In genomic region chr11:86066606-86067229, GRCh38 we compare ENCODE assay signal across 8 cellular contexts. TPM values are rescaled to one million over a fixed set of nuclear protein-coding genes. Genes with fewer than 3 reads are reported as not detected.
A peak's percentile ranks its signal among the peaks of the same experiment; 100 is the strongest.
DNase-seq lines count a peak whose midpoint lies in the region; ATAC-seq and TF ChIP-seq lines count a peak whose summit lies in the region.

No MANE protein-coding gene starts in this region.

- dilution Hi-C loops in mammary epithelial cell (cut with HindIII; ENCODE audit: low sequenced_read_pairs) = loop anchor here (5.0 kb wide), 4 partner anchors 51 to 116 kb away; no protein-coding TSS in a partner anchor

- DNase-seq in heart left ventricle = no peak
- no peak for DNase-seq in left ventricle myocardium superior
- no peak for DNase-seq in mammary epithelial cell
- DNase-seq in mesendoderm = no peak
- DNase-seq in upper lobe of right lung = no peak
- no peak for DNase-seq in cerebellar cortex (ENCODE audit: low spot score)
- no peak for DNase-seq in NCI-H82 treated with DMSO at 0.1 percent for 48 hours (lab: John Stamatoyannopoulos, UW; ENCODE audit: unreplicated experiment)

- no peak overlapping the region for H2BK5ac ChIP-seq in mesendoderm (ENCODE audit: low read length)

- TF ChIP-seq CTCF in heart left ventricle (IDR thresholded peaks at IDR 0.05) (no peak), mammary epithelial cell (conservative IDR thresholded peaks at IDR 0.05 in 1 of 2, IDR thresholded peaks at IDR 0.05 in 1 of 2; ENCODE audit: extremely low read depth in 1 of 2, insufficient read depth in 1 of 2, low read depth in 1 of 2, low read length in 2 of 2) (no peak), upper lobe of right lung (IDR thresholded peaks at IDR 0.05) (no peak)

- H3K79me2 ChIP-seq in mammary epithelial cell (ENCODE audit: insufficient read depth, low read length) (peaks cover 73% of the 10 kb centered on the region), mesendoderm (ENCODE audit: control insufficient read depth, insufficient read depth, low read length) (peaks cover 55% of the 10 kb centered on the region)

- no peak overlapping the region for H4K5ac ChIP-seq in mesendoderm (ENCODE audit: low read length)

- H3K18ac ChIP-seq in mesendoderm (ENCODE audit: low read length) = peak overlapping the region; percentile 60

- H3K4me3 ChIP-seq in heart left ventricle = peak overlapping the region; percentile 72 to 99 (median 91)
- peak overlapping the region; percentile 74 to 90 (median 77) for H3K4me3 ChIP-seq in mammary epithelial cell (replicated peaks in 1 of 3; ENCODE audit: insufficient read depth in 1 of 3, low read depth in 2 of 3, low read length in 3 of 3)
- H3K4me3 ChIP-seq in mesendoderm (ENCODE audit: low read length) = peak overlapping the region; percentile 92
- peak overlapping the region; percentile 88 for H3K4me3 ChIP-seq in upper lobe of right lung

- no peak overlapping the region for H3K4ac ChIP-seq in mesendoderm (ENCODE audit: low read depth, low read length)

- no peaks in the 10 kb centered on the region for H3K27me3 ChIP-seq in heart left ventricle
- no peaks in the 10 kb centered on the region for H3K27me3 ChIP-seq in mammary epithelial cell (ENCODE audit: insufficient read depth, low read length)
- no peaks in the 10 kb centered on the region for H3K27me3 ChIP-seq in mesendoderm (ENCODE audit: insufficient read depth, low read length, poor library complexity)
- H3K27me3 ChIP-seq in upper lobe of right lung = no peaks in the 10 kb centered on the region

- intact Hi-C loops in heart left ventricle (cut with DNase I) = loop anchor here in 3 of 10 donors (5.0 kb wide), 2 partner anchors 111 to 126 kb away; no protein-coding TSS in a partner anchor
- intact Hi-C loops in left ventricle myocardium superior (cut with micrococcal nuclease) = loop anchor here (2.0 kb wide), 1 partner anchor 128 kb away; no protein-coding TSS in a partner anchor
- intact Hi-C loops in mammary epithelial cell (cut with micrococcal nuclease) = no loop called here
- intact Hi-C loops in upper lobe of right lung (cut with DNase I) = no loop called here

- H3K4me2 ChIP-seq in mammary epithelial cell (ENCODE audit: insufficient read depth, low read depth, low read length) = peak overlapping the region; percentile 90
- H3K4me2 ChIP-seq in mesendoderm (ENCODE audit: low read length) = peak overlapping the region; percentile 49

- no peak overlapping the region for H2AFZ ChIP-seq in mammary epithelial cell (ENCODE audit: low read depth, low read length)

- no peaks in the 10 kb centered on the region for H3K9me3 ChIP-seq in heart left ventricle
- no peaks in the 10 kb centered on the region for H3K9me3 ChIP-seq in mammary epithelial cell (replicated peaks; ENCODE audit: insufficient read depth, low read length)
- H3K9me3 ChIP-seq in upper lobe of right lung = no peaks in the 10 kb centered on the region

- no peak overlapping the region for H3K23ac ChIP-seq in mesendoderm (ENCODE audit: low read length)

- H4K8ac ChIP-seq in mesendoderm (ENCODE audit: low read depth, low read length) = no peak overlapping the region

- no TSS peak for BruUV-seq in mammary epithelial cell (replicated peaks; lab: Mats Ljungman, UMichigan)

- 1 to 3% (median 1%) methylated on average over 7 of the region's 7 CpGs for WGBS in heart left ventricle, 4 donors
- 0% methylated on average over 7 of the region's 7 CpGs for WGBS in mammary epithelial cell (ENCODE audit: low coverage, missing lambda C conversion rate)
- no CpG with 5 or more reads among the region's 7 CpGs for whole genome bisulfite sequencing in mesendoderm (ENCODE audit: extremely low coverage, insufficient coverage, low lambda C conversion rate)

- H3K9ac ChIP-seq in mammary epithelial cell (ENCODE audit: insufficient read depth, low read length) = peak overlapping the region; percentile 99
- H3K9ac ChIP-seq in mesendoderm (ENCODE audit: low read length) = peak overlapping the region; percentile 89

- CTCF ChIA-PET in mammary epithelial cell (lab: Charles Lee; ENCODE audit: low non-redundant PET) = interaction anchor here (1.1 kb wide), 1 partner anchor 152 kb away, joined by 3 read pairs; no protein-coding TSS in a partner anchor

- in situ Hi-C loops in mammary epithelial cell (cut with MboI; ENCODE audit: low sequenced_read_pairs in 2 of 2) = loop anchor here in 1 of 2 donors (5.0 kb wide), 1 partner anchor 106 kb away; no protein-coding TSS in a partner anchor

- H2BK120ac ChIP-seq in mesendoderm (ENCODE audit: low read depth, low read length) = no peak overlapping the region

- ATAC-seq in heart left ventricle = no peak
- no peak for ATAC-seq in left ventricle myocardium superior
- no peak for ATAC-seq in upper lobe of right lung
- no peak for ATAC-seq in HG03439 (IDR thresholded peaks at IDR 0.05; ENCODE audit: unreplicated experiment)

- H3K79me1 ChIP-seq in mesendoderm (ENCODE audit: low read length) = no peaks in the 10 kb centered on the region

- no peaks in the 10 kb centered on the region for H3K36me3 ChIP-seq in heart left ventricle
- no peaks in the 10 kb centered on the region for H3K36me3 ChIP-seq in mammary epithelial cell (ENCODE audit: insufficient read depth, low read length)
- no peaks in the 10 kb centered on the region for H3K36me3 ChIP-seq in mesendoderm (ENCODE audit: control insufficient read depth, insufficient read depth, low read length)
- H3K36me3 ChIP-seq in upper lobe of right lung = no peaks in the 10 kb centered on the region

- H2AK5ac ChIP-seq in mesendoderm (ENCODE audit: low read length) = no peak overlapping the region

- H2BK15ac ChIP-seq in mesendoderm (replicated peaks; ENCODE audit: low read depth) = no peak overlapping the region

- peak overlapping the region; percentile 98 for H3K56ac ChIP-seq in mesendoderm (ENCODE audit: low read length)

- H3K4me1 ChIP-seq in heart left ventricle = peaks cover 6 to 62% (median 53%) of the 10 kb centered on the region in 12 donors
- peaks cover 25% of the 10 kb centered on the region for H3K4me1 ChIP-seq in mammary epithelial cell (ENCODE audit: insufficient read depth, low read length)
- H3K4me1 ChIP-seq in mesendoderm (ENCODE audit: control insufficient read depth, low read depth, low read length) = peaks cover 3% of the 10 kb centered on the region
- peaks cover 48% of the 10 kb centered on the region for H3K4me1 ChIP-seq in upper lobe of right lung

- no peaks in the 10 kb centered on the region for H4K20me1 ChIP-seq in mammary epithelial cell (ENCODE audit: insufficient read depth, low read length)

- no peak for TF ChIP-seq POLR2A in heart left ventricle (IDR thresholded peaks at IDR 0.05)

- peak overlapping the region; percentile 96 to 99 (median 98) for H3K27ac ChIP-seq in heart left ventricle
- H3K27ac ChIP-seq in mammary epithelial cell (ENCODE audit: insufficient read depth, low read depth, low read length) = peak overlapping the region; percentile 94
- no peak overlapping the region for H3K27ac ChIP-seq in mesendoderm (ENCODE audit: low read depth, low read length)
- peak overlapping the region; percentile 96 for H3K27ac ChIP-seq in upper lobe of right lung

RNA-seq across cellular contexts. Expression of gene PICALM, which starts 2.2 kb away (rescaled TPM):
- total RNA-seq in heart left ventricle (100 to 1,000 TPM; 139 to 207 (median 183) TPM), left ventricle myocardium superior (122 TPM), mammary epithelial cell (100 to 1,000 TPM; 179 to 329 TPM), upper lobe of right lung (193 TPM)
- polyA plus RNA-seq in heart left ventricle (100 to 1,000 TPM in 1 of 2 donors, 10 to 100 TPM in 1; 36.1 to 117 TPM), mammary epithelial cell (146 TPM)
- 265 TPM for polyA minus RNA-seq in mammary epithelial cell
- 91.1 TPM for polyA plus RNA-seq in mesendoderm (2013, experiment 1 of 2)
- polyA plus RNA-seq in mesendoderm (2013, experiment 2 of 2) = 90.1 TPM
